16 cellular contexts compared by ENCODE assay signal in the genomic region with DNA sequence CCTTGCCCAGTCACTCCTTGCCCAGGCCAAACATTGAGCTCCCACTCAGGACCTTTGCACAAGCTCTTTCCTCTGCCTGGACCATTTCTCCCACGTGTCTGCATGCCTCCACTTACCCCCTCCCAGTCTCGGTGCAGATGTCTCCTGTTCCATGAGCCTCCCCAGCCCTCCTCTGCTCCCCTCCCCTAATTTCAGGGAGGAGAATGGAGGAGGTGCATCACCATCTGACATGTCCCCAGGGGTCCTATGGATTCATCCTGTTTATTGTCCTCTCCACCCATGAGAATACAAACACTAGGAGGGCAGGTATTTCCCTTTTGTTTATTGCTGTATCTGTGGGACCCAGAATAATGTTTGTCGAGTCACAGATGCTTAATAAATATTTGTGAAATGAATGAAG. TPM values are rescaled to one million over a fixed set of nuclear protein-coding genes. Genes with fewer than 3 reads are reported as not detected.
DNase-seq lines count a peak whose midpoint lies in the region; ATAC-seq, FAIRE-seq and TF ChIP-seq lines count a peak whose summit lies in the region.
"Had no signal": no experiment of that assay in that cellular context is flagged by ENCODE, and none has a peak within 500 bp of the region (broad histone marks: within the 10 kb centered on the region; RNA-seq: fewer than 3 reads in every experiment).

No MANE protein-coding gene starts in this region.

- H3K27ac ChIP-seq in BLaER1 (no peak overlapping the region), H1 (ENCODE audit: low read depth, low read length) (no peak overlapping the region), esophagus muscularis mucosa (replicated peaks in 1 of 4) (no peak overlapping the region)

- no peaks in the 10 kb centered on the region; the same call in 1 of the 2 replicates for H3K23me2 ChIP-seq in H1 (ENCODE audit: low read depth, low read length)

- peak overlapping the region; percentile 28; the same call in 1 of the 2 replicates for H2BK5ac ChIP-seq in H1 (ENCODE audit: low read depth, low read length)

- H3K79me1 ChIP-seq in H1 (ENCODE audit: low read depth, low read length) = no peaks in the 10 kb centered on the region

- no peaks in the 10 kb centered on the region for H3K36me3 Mint-ChIP-seq in stimulated activated effector memory CD8-positive, alpha-beta T cell treated with anti-CD3 and anti-CD28 coated beads, Interleukin-12 subunit alpha, Interleukin-12 subunit beta, amount 100 ng/mL, for 72 hours
- H3K36me3 Mint-ChIP-seq: CD8-positive, alpha-beta memory T cell had no signal

- FAIRE-seq in H1 (lab: Jason Lieb, UNC) = no peak
- FAIRE-seq: GM12892, H54, HepG2 had no signal

- H3K79me2 ChIP-seq in H1 (ENCODE audit: control insufficient read depth in 1 of 2, insufficient read depth in 2 of 2, low read length in 2 of 2) = no peaks in the 10 kb centered on the region

- CTCF ChIA-PET in H1 (lab: Charles Lee; ENCODE audit: partially characterized antibody) = interaction anchor here (1.2 to 5.1 kb wide), 8 partner anchors 10 to 53 kb away, joined by 3 to 54 read pairs (median 7); partner anchors contain the start of gene INTS15

- TF ChIP-seq EP300 in H1 (IDR thresholded peaks at IDR 0.05; ENCODE audit: borderline replicate concordance in 1 of 2, low read depth in 2 of 2, low read length in 2 of 2) = no peak
- TF ChIP-seq EP300 in esophagus muscularis mucosa (IDR thresholded peaks at IDR 0.05) = no peak

- no peak overlapping the region for H2AFZ ChIP-seq in H1 (ENCODE audit: low read length)

- H4K5ac ChIP-seq in H1 (ENCODE audit: insufficient read length, low read depth, low read length) = no peak overlapping the region

- no peak overlapping the region for H3K14ac ChIP-seq in H1 (ENCODE audit: insufficient read length)

- peak overlapping the region; percentile 76; the same call in 1 of the 2 replicates for H2BK15ac ChIP-seq in H1 (ENCODE audit: low read length)

- POLR2A ChIA-PET in H1 (lab: Charles Lee; ENCODE audit: partially characterized antibody) = interaction anchor here (1.1 kb wide), 1 partner anchor 18 kb away, joined by 4 read pairs; the partner anchor contains the start of gene ZDHHC4

- no peak overlapping the region for H3K18ac ChIP-seq in H1 (ENCODE audit: extremely low read depth, low read length)

- no peaks in the 10 kb centered on the region for H3K36me3 ChIP-seq in BLaER1
- H3K36me3 ChIP-seq in H7 (replicated peaks; ENCODE audit: control insufficient read depth, insufficient read depth, low read length) = no peaks in the 10 kb centered on the region
- H3K36me3 ChIP-seq in H1 (ENCODE audit: control insufficient read depth in 2 of 4, insufficient read depth in 4 of 4, low read length in 3 of 4) = no peaks in the 10 kb centered on the region
- no peaks in the 10 kb centered on the region for H3K36me3 ChIP-seq in esophagus muscularis mucosa
- H3K36me3 ChIP-seq: BE2C had no signal

- H3K9me3 ChIP-seq in BLaER1 (no peaks in the 10 kb centered on the region), H1 (ENCODE audit: insufficient read depth in 2 of 2, low read depth in 1 of 2, low read length in 1 of 2) (no peaks in the 10 kb centered on the region), esophagus muscularis mucosa (no peaks in the 10 kb centered on the region)
- H3K9me3 ChIP-seq: BE2C, Caco-2 had no signal

- H3K56ac ChIP-seq in H1 (replicated peaks; ENCODE audit: insufficient read length, low read depth, low read length) = no peak overlapping the region

- H3K9ac ChIP-seq in BLaER1 = no peak overlapping the region
- no peak overlapping the region; a peak in 1 of 7 replicates for H3K9ac ChIP-seq in H1 (replicated peaks in 1 of 4; ENCODE audit: extremely low read depth in 1 of 4, low read depth in 3 of 4, low read length in 3 of 4)

- WGBS in H1 (ENCODE audit: extremely low coverage in 1 of 2, insufficient coverage in 1 of 2, insufficient read length in 1 of 2, insufficient replicate concordance in 2 of 2, low coverage in 1 of 2, low lambda C conversion rate in 2 of 2, missing lambda C conversion rate in 1 of 2), 2 experiments = 39% methylated on average over 3 of the region's 3 CpGs; no CpG with 5 or more reads in 1 of the 2 experiments
- WGBS in esophagus muscularis mucosa = 34% methylated on average over 3 of the region's 3 CpGs

- no peak for TF ChIP-seq CTCF in H1 (IDR thresholded peaks at IDR 0.05; ENCODE audit: control extremely low read depth in 1 of 3, insufficient read depth in 1 of 3, low read depth in 1 of 3, low read length in 3 of 3)
- no peak for TF ChIP-seq CTCF in esophagus muscularis mucosa (IDR thresholded peaks at IDR 0.05)

- no peak overlapping the region for H3K4ac ChIP-seq in H1 (replicated peaks; ENCODE audit: insufficient read length, low read depth, low read length)

- no peaks in the 10 kb centered on the region for H3K27me3 ChIP-seq in BLaER1
- H3K27me3 ChIP-seq in H7 (ENCODE audit: control insufficient read depth, insufficient read depth, low read length) = no peaks in the 10 kb centered on the region
- no peaks in the 10 kb centered on the region; a peak in 1 of 7 replicates for H3K27me3 ChIP-seq in H1 (replicated peaks in 1 of 4; ENCODE audit: control insufficient read depth in 3 of 4, extremely low read depth in 1 of 4, insufficient read depth in 3 of 4, low read length in 3 of 4)
- peaks cover 0 to 9% (median 0%) of the 10 kb centered on the region in 4 donors for H3K27me3 ChIP-seq in esophagus muscularis mucosa

- no peak overlapping the region for H3K4me3 Mint-ChIP-seq in stimulated activated effector memory CD8-positive, alpha-beta T cell treated with anti-CD3 and anti-CD28 coated beads, Interleukin-12 subunit alpha, Interleukin-12 subunit beta, amount 100 ng/mL, for 72 hours
- H3K4me3 Mint-ChIP-seq: CD8-positive, alpha-beta memory T cell had no signal

- TF ChIP-seq RAD21 in H1 (IDR thresholded peaks at IDR 0.05 in 1 of 2, conservative IDR thresholded peaks at IDR 0.05 in 1 of 2; ENCODE audit: low read depth in 2 of 2, low read length in 2 of 2) = no peak

- H2BK120ac ChIP-seq in H1 (replicated peaks; ENCODE audit: low read depth, low read length) = no peak overlapping the region

- H3K4me1 Mint-ChIP-seq in stimulated activated effector memory CD8-positive, alpha-beta T cell treated with anti-CD3 and anti-CD28 coated beads, Interleukin-12 subunit alpha, Interleukin-12 subunit beta, amount 100 ng/mL, for 72 hours = peaks cover 3% of the 10 kb centered on the region

- ATAC-seq in stimulated activated effector memory CD8-positive, alpha-beta T cell treated with anti-CD3 and anti-CD28 coated beads, Interleukin-12 subunit alpha, Interleukin-12 subunit beta, amount 100 ng/mL, for 72 hours = no peak
- ATAC-seq: HepG2 had no signal

- H4K20me1 ChIP-seq in BLaER1 (no peaks in the 10 kb centered on the region), H1 (replicated peaks in 1 of 2; ENCODE audit: control insufficient read depth in 1 of 2, insufficient read depth in 2 of 2, low read length in 2 of 2) (no peaks in the 10 kb centered on the region)

- peak overlapping the region; percentile 46 for H3K27ac Mint-ChIP-seq in stimulated activated effector memory CD8-positive, alpha-beta T cell treated with anti-CD3 and anti-CD28 coated beads, Interleukin-12 subunit alpha, Interleukin-12 subunit beta, amount 100 ng/mL, for 72 hours

- H2AK5ac ChIP-seq in H1 (ENCODE audit: low read depth, low read length) = 0 out of 2 replicates have a peak overlapping the region, but pooled peaks have one; percentile 12

- H3K4me3 ChIP-seq in BLaER1 (no peak overlapping the region), H7 (ENCODE audit: insufficient read depth, low read depth, low read length) (no peak overlapping the region), H1 (ENCODE audit: extremely low read depth in 1 of 4, insufficient read depth in 2 of 4, low read depth in 3 of 4, low read length in 4 of 4) (no peak overlapping the region), esophagus muscularis mucosa (no peak overlapping the region)

- H4K91ac ChIP-seq in H1 (replicated peaks; ENCODE audit: insufficient read length, low read length) = peak overlapping the region; percentile 80

- H2BK12ac ChIP-seq in H1 (ENCODE audit: low read depth, low read length) = peak overlapping the region; percentile 61; the same call in 1 of the 2 replicates

- H3K9me3 Mint-ChIP-seq in stimulated activated effector memory CD8-positive, alpha-beta T cell treated with anti-CD3 and anti-CD28 coated beads, Interleukin-12 subunit alpha, Interleukin-12 subunit beta, amount 100 ng/mL, for 72 hours = no peaks in the 10 kb centered on the region
- H3K9me3 Mint-ChIP-seq: CD8-positive, alpha-beta memory T cell had no signal

- H3K23ac ChIP-seq in H1 (ENCODE audit: insufficient read length) = no peak overlapping the region

- TF ChIP-seq POLR2A in H1 (IDR thresholded peaks at IDR 0.05; ENCODE audit: control extremely low read depth in 1 of 2, low read depth in 2 of 2, low read length in 2 of 2) = no peak
- TF ChIP-seq POLR2A in esophagus muscularis mucosa (IDR thresholded peaks at IDR 0.05; ENCODE audit: low read depth) = no peak

- H3K4me1 ChIP-seq in BLaER1 (peaks cover 55% of the 10 kb centered on the region), H1 (replicated peaks in 1 of 4; ENCODE audit: control insufficient read depth in 3 of 4, insufficient read depth in 4 of 4, low read length in 3 of 4) (peaks cover 0 to 3% (median 1%) of the 10 kb centered on the region in 4 experiments; a peak in 3 of 7 replicates), esophagus muscularis mucosa (no peaks in the 10 kb centered on the region)
- H3K4me1 ChIP-seq: BE2C, Caco-2 had no signal

- H2BK20ac ChIP-seq in H1 (ENCODE audit: low read length) = 0 out of 2 replicates have a peak overlapping the region, but pooled peaks have one; percentile 41

- no peak overlapping the region; the same call in 1 of the 2 replicates for H4K8ac ChIP-seq in H1 (ENCODE audit: extremely low read depth, insufficient read depth, low read length)

- intact Hi-C loops in esophagus muscularis mucosa (cut with DNase I) = no loop called here

- DNase-seq in H7 (peak; percentile 56), H1 (ENCODE audit: low read depth in 1 of 2, low spot score in 2 of 2) (no peak), GOT3 (lab: John Stamatoyannopoulos, UW) (no peak), esophagus muscularis mucosa (ENCODE audit: extremely low spot score) (no peak), germinal center (ENCODE audit: low spot score) (no peak)
- DNase-seq in stimulated activated effector memory CD8-positive, alpha-beta T cell treated with anti-CD3 and anti-CD28 coated beads, Interleukin-12 subunit alpha, Interleukin-12 subunit beta, amount 100 ng/mL, for 72 hours (ENCODE audit: low spot score in 2 of 2) = no peak
- DNase-seq: BE2C; Caco-2; CD8-positive, alpha-beta memory T cell; DND-41; GDM1 had no signal

- peak overlapping the region; percentile 51 for H3K4me2 ChIP-seq in BLaER1
- peak overlapping the region in 1 of 2 experiments; percentile 16; a peak in 1 of 4 replicates for H3K4me2 ChIP-seq in H1 (ENCODE audit: insufficient read depth in 1 of 2, low read depth in 2 of 2, low read length in 2 of 2)

RNA-seq across cellular contexts. Expression of gene GRID2IP, which starts 8.6 kb away (rescaled TPM):
- total RNA-seq in H7 (2014; rRNA removed; shearing (Covaris generic)) = 0.28 and 0.33 TPM in 2 replicates
- 1.0 and 1.3 TPM in 2 replicates for total RNA-seq in H1 (2021; fragmentation: NEBNext Ultra II Directional; extraction: Animal tissue kit (Norgen Biotek cat#: 25700))
- polyA plus RNA-seq in H1 (2011; rRNA removed) = 0.80 and 1.5 TPM in 2 replicates
- polyA plus RNA-seq in H1 (2011; cell fraction: cytosol; rRNA removed) = 1.2 TPM
- polyA plus RNA-seq in H1 (2011; cell fraction: nucleus; rRNA removed) = 4.7 TPM
- 0.54 to 1.5 TPM (median 0.94 TPM) in 4 replicates for polyA plus RNA-seq in H1 (2012, experiment 1 of 2)
- polyA plus RNA-seq in H1 (2012, experiment 2 of 2) = 0.38 TPM
- 0.67 TPM for polyA plus RNA-seq in H1 (2013, experiment 1 of 2)
- polyA plus RNA-seq in H1 (2013, experiment 2 of 2) = 0.64 TPM
- polyA minus RNA-seq in H1 (2011; rRNA and poly(A)+ RNA removed) = 1.0 and 1.7 TPM in 2 replicates
- polyA minus RNA-seq in H1 (2011; cell fraction: cytosol; rRNA and poly(A)+ RNA removed) = 2.3 TPM
- 4.9 TPM for polyA minus RNA-seq in H1 (2011; cell fraction: nucleus; rRNA and poly(A)+ RNA removed)
- total RNA-seq in esophagus muscularis mucosa = not detected
- total RNA-seq: HepG2, HT1080 had no signal
- polyA plus RNA-seq: CD8-positive, alpha-beta memory T cell had no signal

RNA-seq across cellular contexts. Expression of gene ZDHHC4, which starts 17.4 kb away (rescaled TPM):
- 54.8 and 63.2 TPM in 2 replicates for total RNA-seq in H7 (2014; rRNA removed; shearing (Covaris generic))
- total RNA-seq in H1 (2021; fragmentation: NEBNext Ultra II Directional; extraction: Animal tissue kit (Norgen Biotek cat#: 25700)) = 50.2 and 50.8 TPM in 2 replicates
- polyA plus RNA-seq in H1 (2011; rRNA removed) = 171 and 174 TPM in 2 replicates
- 99.9 TPM for polyA plus RNA-seq in H1 (2011; cell fraction: cytosol; rRNA removed)
- 88.3 TPM for polyA plus RNA-seq in H1 (2011; cell fraction: nucleus; rRNA removed)
- polyA plus RNA-seq in H1 (2012, experiment 1 of 2) = 49.5 to 61.1 TPM (median 51.8 TPM) in 4 replicates
- polyA plus RNA-seq in H1 (2012, experiment 2 of 2) = 83.8 TPM
- 58.5 TPM for polyA plus RNA-seq in H1 (2013, experiment 1 of 2)
- polyA plus RNA-seq in H1 (2013, experiment 2 of 2) = 61.2 TPM
- polyA minus RNA-seq in H1 (2011; rRNA and poly(A)+ RNA removed) = 155 TPM in 2 replicates
- 28.9 TPM for polyA minus RNA-seq in H1 (2011; cell fraction: cytosol; rRNA and poly(A)+ RNA removed)
- 50.4 TPM for polyA minus RNA-seq in H1 (2011; cell fraction: nucleus; rRNA and poly(A)+ RNA removed)
- total RNA-seq in esophagus muscularis mucosa = 10 to 100 TPM; 41.5 to 57.4 (median 51.9) TPM

RNA-seq across cellular contexts. Expression of gene INTS15, which starts 29.9 kb away (rescaled TPM):
- total RNA-seq in H7 (2014; rRNA removed; shearing (Covaris generic)) = 24.7 and 30.7 TPM in 2 replicates
- 25.7 and 26.1 TPM in 2 replicates for total RNA-seq in H1 (2021; fragmentation: NEBNext Ultra II Directional; extraction: Animal tissue kit (Norgen Biotek cat#: 25700))
- 23.0 and 37.3 TPM in 2 replicates for polyA plus RNA-seq in H1 (2011; rRNA removed)
- 21.9 TPM for polyA plus RNA-seq in H1 (2011; cell fraction: cytosol; rRNA removed)
- 30.1 TPM for polyA plus RNA-seq in H1 (2011; cell fraction: nucleus; rRNA removed)
- polyA plus RNA-seq in H1 (2012, experiment 1 of 2) = 18.8 to 22.4 TPM (median 19.7 TPM) in 4 replicates
- 26.1 TPM for polyA plus RNA-seq in H1 (2012, experiment 2 of 2)
- polyA plus RNA-seq in H1 (2013, experiment 1 of 2) = 18.3 TPM
- 18.0 TPM for polyA plus RNA-seq in H1 (2013, experiment 2 of 2)
- polyA minus RNA-seq in H1 (2011; rRNA and poly(A)+ RNA removed) = 12.6 and 15.0 TPM in 2 replicates
- 18.3 TPM for polyA minus RNA-seq in H1 (2011; cell fraction: cytosol; rRNA and poly(A)+ RNA removed)
- 12.6 TPM for polyA minus RNA-seq in H1 (2011; cell fraction: nucleus; rRNA and poly(A)+ RNA removed)
- 10 to 100 TPM; 22.5 to 38.9 (median 33.5) TPM for total RNA-seq in esophagus muscularis mucosa

RNA-seq across cellular contexts. Expression of gene ZNF853, which starts 55.5 kb away (rescaled TPM):
- total RNA-seq in H7 (2014; rRNA removed; shearing (Covaris generic)) = 6.4 and 6.5 TPM in 2 replicates
- 5.5 and 5.7 TPM in 2 replicates for total RNA-seq in H1 (2021; fragmentation: NEBNext Ultra II Directional; extraction: Animal tissue kit (Norgen Biotek cat#: 25700))
- polyA plus RNA-seq in H1 (2011; rRNA removed) = 4.3 and 4.4 TPM in 2 replicates
- polyA plus RNA-seq in H1 (2011; cell fraction: cytosol; rRNA removed) = 5.4 TPM
- 6.3 TPM for polyA plus RNA-seq in H1 (2011; cell fraction: nucleus; rRNA removed)
- 2.0 to 4.2 TPM (median 3.2 TPM) in 4 replicates for polyA plus RNA-seq in H1 (2012, experiment 1 of 2)
- 2.2 TPM for polyA plus RNA-seq in H1 (2012, experiment 2 of 2)
- 4.1 TPM for polyA plus RNA-seq in H1 (2013, experiment 1 of 2)
- 4.0 TPM for polyA plus RNA-seq in H1 (2013, experiment 2 of 2)
- polyA minus RNA-seq in H1 (2011; rRNA and poly(A)+ RNA removed) = 9.9 and 11.6 TPM in 2 replicates
- polyA minus RNA-seq in H1 (2011; cell fraction: cytosol; rRNA and poly(A)+ RNA removed) = 6.5 TPM
- polyA minus RNA-seq in H1 (2011; cell fraction: nucleus; rRNA and poly(A)+ RNA removed) = 5.6 TPM
- 10 to 100 TPM; 13.7 to 38.6 (median 23.6) TPM for total RNA-seq in esophagus muscularis mucosa
